11 cellular contexts compared by ENCODE assay signal in the genomic region with DNA sequence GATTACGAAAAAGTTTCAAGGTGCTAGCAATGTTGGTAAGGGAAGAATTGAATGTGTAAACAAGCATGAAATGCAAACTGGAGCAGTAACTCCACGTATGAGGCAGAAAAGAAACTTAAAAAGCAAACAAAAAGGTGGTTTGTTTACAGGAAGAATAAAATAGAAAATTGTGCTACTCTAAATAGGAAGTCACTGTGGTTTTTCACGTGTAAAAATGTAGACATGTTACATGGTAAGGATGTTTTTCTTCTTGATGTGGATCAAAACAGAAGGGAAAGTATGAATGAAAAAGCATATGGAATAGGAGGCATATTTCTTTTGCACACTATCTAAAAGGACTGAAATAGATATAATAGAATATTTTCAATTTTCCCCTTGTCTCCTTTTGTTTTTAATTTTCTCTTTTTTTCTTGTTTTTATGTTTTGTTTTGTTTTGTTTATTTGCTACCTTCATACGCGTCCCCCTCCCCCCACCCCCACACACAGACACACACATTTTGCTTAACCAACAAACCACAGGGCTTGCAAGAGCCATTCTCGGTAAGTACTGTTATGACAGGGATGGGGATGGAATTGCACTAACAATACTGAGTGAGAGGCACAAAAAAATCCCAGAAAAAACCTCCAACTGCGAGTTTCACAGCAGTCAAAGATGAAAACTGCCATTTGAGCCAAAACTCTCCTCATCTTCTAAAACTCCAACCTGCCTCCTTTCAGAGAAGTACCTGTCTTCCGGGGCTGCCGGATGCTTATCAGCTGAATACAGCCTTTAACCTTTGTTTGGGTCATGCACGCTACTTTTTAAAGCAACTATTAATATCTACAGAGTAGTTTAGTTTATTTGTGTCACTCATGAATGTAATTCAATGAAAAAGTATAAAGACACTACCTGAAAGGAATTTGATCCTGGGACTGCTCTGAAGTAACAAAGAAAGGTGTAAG.
A peak's percentile ranks its signal among the peaks of the same experiment; 100 is the strongest.
DNase-seq lines count a peak whose midpoint lies in the region; ATAC-seq and TF ChIP-seq lines count a peak whose summit lies in the region.
"Had no signal": no experiment of that assay in that cellular context is flagged by ENCODE, and none has a peak within 500 bp of the region (broad histone marks: within the 10 kb centered on the region; RNA-seq: fewer than 3 reads in every experiment).

No MANE protein-coding gene starts in this region.

- POLR2A ChIA-PET in MCF 10A (lab: Yijun Ruan, JAX), result no interaction called here

- 45 to 55% methylated on average over 10 of the region's 10 CpGs for WGBS in esophagus squamous epithelium, 2 donors

- no peak for TF ChIP-seq CTCF in MCF 10A (IDR thresholded peaks at IDR 0.05; ENCODE audit: unreplicated experiment)
- TF ChIP-seq CTCF in esophagus squamous epithelium (IDR thresholded peaks at IDR 0.05), result no peak

- intact Hi-C loops in MCF 10A (cut with micrococcal nuclease) (no loop called here), esophagus squamous epithelium (cut with DNase I) (no loop called here)

- no TSS peak for BruUV-seq in MCF 10A (replicated peaks; lab: Mats Ljungman, UMichigan)

- H3K4me3 Mint-ChIP-seq in activated T-cell treated with anti-CD3 and anti-CD28 coated beads, Interleukin-2, amount 50 U/mL, for 72 hours, result peak overlapping the region in 1 of 2 donors; percentile 15
- no peak overlapping the region for H3K4me3 Mint-ChIP-seq in MCF 10A (ENCODE audit: unreplicated experiment)
- H3K4me3 Mint-ChIP-seq: activated naive CD4-positive, alpha-beta T cell treated with anti-CD3 and anti-CD28 coated beads, Interleukin-2, amount 50 U/mL, for 24 hours; B cell had no signal

- peaks cover 6% of the 10 kb centered on the region for H3K4me1 Mint-ChIP-seq in activated T-cell treated with anti-CD3 and anti-CD28 coated beads, Interleukin-2, amount 50 U/mL, for 72 hours (ENCODE audit: low read depth)
- peaks cover 9% of the 10 kb centered on the region for H3K4me1 Mint-ChIP-seq in MCF 10A (ENCODE audit: insufficient read depth, unreplicated experiment)
- H3K4me1 Mint-ChIP-seq: B cell had no signal

- CTCF ChIA-PET in MCF 10A (lab: Yijun Ruan, JAX), result no interaction called here

- H3K27ac Mint-ChIP-seq in activated T-cell treated with anti-CD3 and anti-CD28 coated beads, Interleukin-2, amount 50 U/mL, for 72 hours, result no peak overlapping the region
- H3K27ac Mint-ChIP-seq in MCF 10A (ENCODE audit: low read depth, unreplicated experiment), result no peak overlapping the region
- H3K27ac Mint-ChIP-seq: activated naive CD4-positive, alpha-beta T cell treated with anti-CD3 and anti-CD28 coated beads, Interleukin-2, amount 50 U/mL, for 24 hours; B cell had no signal

- ATAC-seq in activated T-cell treated with anti-CD3 and anti-CD28 coated beads, Interleukin-2, amount 50 U/mL, for 72 hours (replicated peaks in 1 of 2), result peak; percentile 60
- ATAC-seq in HG02588 (IDR thresholded peaks at IDR 0.05; ENCODE audit: unreplicated experiment), result peak; percentile 80

- H3K36me3 ChIP-seq in KOPT-K1 (ENCODE audit: insufficient read depth, low read length) (no peaks in the 10 kb centered on the region), esophagus squamous epithelium (no peaks in the 10 kb centered on the region)

- H3K4me1 ChIP-seq in esophagus squamous epithelium, result peaks cover 0 to 8% (median 0%) of the 10 kb centered on the region in 3 donors

- H3K27me3 Mint-ChIP-seq in activated T-cell treated with anti-CD3 and anti-CD28 coated beads, Interleukin-2, amount 50 U/mL, for 72 hours (ENCODE audit: low read depth), result peaks cover 5% of the 10 kb centered on the region
- H3K27me3 Mint-ChIP-seq in MCF 10A (ENCODE audit: insufficient read depth, unreplicated experiment), result no peaks in the 10 kb centered on the region
- H3K27me3 Mint-ChIP-seq: B cell had no signal

- H3K9me3 Mint-ChIP-seq in activated T-cell treated with anti-CD3 and anti-CD28 coated beads, Interleukin-2, amount 50 U/mL, for 72 hours, result no peaks in the 10 kb centered on the region
- H3K9me3 Mint-ChIP-seq in MCF 10A (ENCODE audit: unreplicated experiment), result no peaks in the 10 kb centered on the region
- H3K9me3 Mint-ChIP-seq: activated naive CD4-positive, alpha-beta T cell treated with anti-CD3 and anti-CD28 coated beads, Interleukin-2, amount 50 U/mL, for 24 hours had no signal

- H3K27me3 ChIP-seq in esophagus squamous epithelium, result no peaks in the 10 kb centered on the region

- H3K4me3 ChIP-seq in esophagus squamous epithelium, result no peak overlapping the region

- no peak for TF ChIP-seq POLR2A in esophagus squamous epithelium (IDR thresholded peaks at IDR 0.05)

- peak overlapping the region; percentile 50 for H3K27ac ChIP-seq in KOPT-K1 (ENCODE audit: low read depth, low read length, poor library complexity, severe bottlenecking)
- H3K27ac ChIP-seq in esophagus squamous epithelium, result no peak overlapping the region

- H3K9me3 ChIP-seq in KOPT-K1 (ENCODE audit: insufficient read depth, low read length, poor library complexity, severe bottlenecking) (no peaks in the 10 kb centered on the region), esophagus squamous epithelium (no peaks in the 10 kb centered on the region)

- no peaks in the 10 kb centered on the region for H3K36me3 Mint-ChIP-seq in activated T-cell treated with anti-CD3 and anti-CD28 coated beads, Interleukin-2, amount 50 U/mL, for 72 hours (ENCODE audit: insufficient read depth in 2 of 2)
- no peaks in the 10 kb centered on the region for H3K36me3 Mint-ChIP-seq in MCF 10A (ENCODE audit: insufficient read depth, unreplicated experiment)
- H3K36me3 Mint-ChIP-seq: activated naive CD4-positive, alpha-beta T cell treated with anti-CD3 and anti-CD28 coated beads, Interleukin-2, amount 50 U/mL, for 24 hours had no signal

- peak; percentile 8 to 10 for DNase-seq in activated T-cell treated with anti-CD3 and anti-CD28 coated beads, Interleukin-2, amount 50 U/mL, for 72 hours
- DNase-seq in activated T-cell treated with anti-CD3 and anti-CD28 coated beads, Interleukin-2, amount 50 U/mL, for 48 hours, result no peak
- DNase-seq in MCF 10A (ENCODE audit: unreplicated experiment), result no peak
- DNase-seq in NCI-H1092 (lab: John Stamatoyannopoulos, UW), result no peak
- no peak for DNase-seq in esophagus squamous epithelium (lab: John Stamatoyannopoulos, UW)
- DNase-seq in effector CD4-positive, alpha-beta T cell, result no peak
- DNase-seq: NCI-H69 had no signal

Comparison
In these comparisons a context has a peak if more than half of its experiments do, and no peak if none do; other contexts are left out.
1. DNase-seq: peak in activated T-cell treated with anti-CD3 and anti-CD28 coated beads, Interleukin-2, amount 50 U/mL, for 72 hours (2 of 2); none in activated T-cell treated with anti-CD3 and anti-CD28 coated beads, Interleukin-2, amount 50 U/mL, for 48 hours (0 of 2), MCF 10A (single experiment), NCI-H1092 (single experiment), esophagus squamous epithelium (single experiment) and effector CD4-positive, alpha-beta T cell (single experiment).